ENCODE assay signal across 8 cellular contexts in genomic region chr4:145618912-145619638, GRCh38. TPM values are rescaled to one million over a fixed set of nuclear protein-coding genes. Genes with fewer than 3 reads are reported as not detected.
DNase-seq lines count a peak whose midpoint lies in the region; ATAC-seq, FAIRE-seq and TF ChIP-seq lines count a peak whose summit lies in the region.

Gene MMAA (plus strand): TSS chr4:145619385. CDS start chr4:145639140, 19,755 bp downstream.

- TF ChIP-seq EP300 in H1 (IDR thresholded peaks at IDR 0.05; ENCODE audit: borderline replicate concordance in 1 of 2, low read depth in 2 of 2, low read length in 2 of 2), result no peak

- peak within 1 kb of the TSS; percentile 80; the same call in 1 of the 2 replicates for H2BK5ac ChIP-seq in H1 (ENCODE audit: low read depth, low read length)

- H3K27me3 ChIP-seq in H1 (replicated peaks in 1 of 4; ENCODE audit: control insufficient read depth in 3 of 4, extremely low read depth in 1 of 4, insufficient read depth in 3 of 4, low read length in 3 of 4), result no peaks in the 10 kb centered on the region

- peak; percentile 55 to 59 (median 58) for TF ChIP-seq CTCF in H1 (IDR thresholded peaks at IDR 0.05; ENCODE audit: control extremely low read depth in 1 of 3, insufficient read depth in 1 of 3, low read depth in 1 of 3, low read length in 3 of 3)

- H3K18ac ChIP-seq in H1 (ENCODE audit: extremely low read depth, low read length), result peak within 1 kb of the TSS; percentile 98

- peak within 1 kb of the TSS; percentile 72 for H3K14ac ChIP-seq in H1 (ENCODE audit: insufficient read length)

- H4K91ac ChIP-seq in H1 (replicated peaks; ENCODE audit: insufficient read length, low read length), result peak within 1 kb of the TSS; percentile 97

- H3K23me2 ChIP-seq in H1 (ENCODE audit: low read depth, low read length), result peaks cover 4% of the 10 kb centered on the region

- H3K4ac ChIP-seq in H1 (replicated peaks; ENCODE audit: insufficient read length, low read depth, low read length), result peak within 1 kb of the TSS; percentile 5

- no peaks in the 10 kb centered on the region; a peak in 1 of 8 replicates for H3K36me3 ChIP-seq in H1 (ENCODE audit: control insufficient read depth in 2 of 4, insufficient read depth in 4 of 4, low read length in 3 of 4)

- H3K4me1 ChIP-seq in H1 (replicated peaks in 1 of 4; ENCODE audit: control insufficient read depth in 3 of 4, insufficient read depth in 4 of 4, low read length in 3 of 4), result peaks cover 0 to 5% (median 2%) of the 10 kb centered on the region in 4 experiments; a peak in 4 of 7 replicates

- peak within 1 kb of the TSS; percentile 71 to 96 (median 80) for H3K4me3 ChIP-seq in H1 (ENCODE audit: extremely low read depth in 1 of 4, insufficient read depth in 2 of 4, low read depth in 3 of 4, low read length in 4 of 4)

- H2AK5ac ChIP-seq in H1 (ENCODE audit: low read depth, low read length), result no peak within 1 kb of the TSS

- ATAC-seq in GM19463 (IDR thresholded peaks at IDR 0.05; ENCODE audit: unreplicated experiment), result peak; percentile 78

- H2BK120ac ChIP-seq in H1 (replicated peaks; ENCODE audit: low read depth, low read length), result peak within 1 kb of the TSS; percentile 6

- no peaks in the 10 kb centered on the region; a peak in 1 of 4 replicates for H3K79me2 ChIP-seq in H1 (ENCODE audit: control insufficient read depth in 1 of 2, insufficient read depth in 2 of 2, low read length in 2 of 2)

- no peak for FAIRE-seq in H1 (lab: Jason Lieb, UNC)

- H2BK12ac ChIP-seq in H1 (ENCODE audit: low read depth, low read length), result no peak within 1 kb of the TSS; the same call in 1 of the 2 replicates

- DNase-seq in COLO829 (ENCODE audit: low spot score) (peak; percentile 98), HPDE6-E6E7 (ENCODE audit: extremely low spot score) (peak; percentile 88), NOMO-1 (lab: John Stamatoyannopoulos, UW; ENCODE audit: unreplicated experiment in 2 of 2) (peak; percentile 83 to 93), H1 (ENCODE audit: low read depth in 1 of 2, low spot score in 2 of 2) (peak; percentile 59 to 95), mesenteric fat pad (ENCODE audit: low spot score) (peak; percentile 98)
- peak; percentile 89 to 93 (median 92) for DNase-seq in activated CD8-positive, alpha-beta memory T cell treated with anti-CD3 and anti-CD28 coated beads for 48 hours (ENCODE audit: low read depth in 2 of 3, low spot score in 2 of 3)
- peak; percentile 95 for DNase-seq in stimulated activated CD8-positive, alpha-beta memory T cell treated with anti-CD3 and anti-CD28 coated beads, Interleukin-15, amount 100 ng/mL, for 24 hours (ENCODE audit: low read depth)

- POLR2A ChIA-PET in H1 (lab: Charles Lee; ENCODE audit: partially characterized antibody), result interaction anchor here (1.0 to 1.2 kb wide), 2 partner anchors 9 to 489 kb away, joined by 3 read pairs; no protein-coding TSS in a partner anchor

- TF ChIP-seq POLR2A in H1 (IDR thresholded peaks at IDR 0.05; ENCODE audit: control extremely low read depth in 1 of 2, low read depth in 2 of 2, low read length in 2 of 2), result peak in 1 of 2 experiments; percentile 81; a peak in 2 of 3 replicates

- no peak within 1 kb of the TSS for H2BK20ac ChIP-seq in H1 (ENCODE audit: low read length)

- CTCF ChIA-PET in H1 (lab: Charles Lee; ENCODE audit: partially characterized antibody), result interaction anchor here (0.6 to 1.7 kb wide), 17 partner anchors 9 to 440 kb away, joined by 3 to 6 read pairs (median 3); partner anchors contain the start of gene ZNF827

- no peaks in the 10 kb centered on the region for H3K79me1 ChIP-seq in H1 (ENCODE audit: low read depth, low read length)

- peak within 1 kb of the TSS; percentile 91 for H4K5ac ChIP-seq in H1 (ENCODE audit: insufficient read length, low read depth, low read length)

- no peak within 1 kb of the TSS for H2BK15ac ChIP-seq in H1 (ENCODE audit: low read length)

- H4K20me1 ChIP-seq in H1 (replicated peaks in 1 of 2; ENCODE audit: control insufficient read depth in 1 of 2, insufficient read depth in 2 of 2, low read length in 2 of 2), result no peaks in the 10 kb centered on the region

- H3K4me2 ChIP-seq in H1 (ENCODE audit: insufficient read depth in 1 of 2, low read depth in 2 of 2, low read length in 2 of 2), result peak within 1 kb of the TSS; percentile 64 to 67

- H3K27ac ChIP-seq in H1 (ENCODE audit: low read depth, low read length), result peak within 1 kb of the TSS; percentile 74; the same call in 1 of the 2 replicates

- no peak within 1 kb of the TSS for H3K23ac ChIP-seq in H1 (ENCODE audit: insufficient read length)

- H3K56ac ChIP-seq in H1 (replicated peaks; ENCODE audit: insufficient read length, low read depth, low read length), result peak within 1 kb of the TSS; percentile 32

- peak within 1 kb of the TSS; percentile 74 to 94 (median 82) for H3K9ac ChIP-seq in H1 (replicated peaks in 1 of 4; ENCODE audit: extremely low read depth in 1 of 4, low read depth in 3 of 4, low read length in 3 of 4)

- TF ChIP-seq RAD21 in H1 (IDR thresholded peaks at IDR 0.05 in 1 of 2, conservative IDR thresholded peaks at IDR 0.05 in 1 of 2; ENCODE audit: low read depth in 2 of 2, low read length in 2 of 2), result peak; percentile 31 to 52; a peak in 3 of 4 replicates

- H3K9me3 ChIP-seq in H1 (ENCODE audit: insufficient read depth in 2 of 2, low read depth in 1 of 2, low read length in 1 of 2), result peaks cover 2 to 4% of the 10 kb centered on the region in 2 experiments; a peak in 2 of 4 replicates

- peak within 1 kb of the TSS; percentile 97 for H4K8ac ChIP-seq in H1 (ENCODE audit: extremely low read depth, insufficient read depth, low read length)

- 1% methylated on average over 60 of the region's 69 CpGs; no CpG with 5 or more reads in 1 of the 2 experiments for WGBS in H1 (ENCODE audit: extremely low coverage in 1 of 2, insufficient coverage in 1 of 2, insufficient read length in 1 of 2, insufficient replicate concordance in 2 of 2, low coverage in 1 of 2, low lambda C conversion rate in 2 of 2, missing lambda C conversion rate in 1 of 2), 2 experiments

- H2AFZ ChIP-seq in H1 (ENCODE audit: low read length), result peak within 1 kb of the TSS; percentile 72

TF ChIP-seq in H1, 55 proteins besides CTCF, POLR2A, EP300 and RAD21 (continues in another document):
- TF ChIP-seq TCF12 (IDR thresholded peaks at IDR 0.05; ENCODE audit: low read depth, low read length), result no peak
- peak; percentile 34; the same call in 1 of the 2 replicates for TF ChIP-seq CREB1 (IDR thresholded peaks at IDR 0.05)
- TF ChIP-seq KDM1A (IDR thresholded peaks at IDR 0.05; ENCODE audit: borderline replicate concordance, low read length), result no peak
- TF ChIP-seq SP4 (IDR thresholded peaks at IDR 0.05; ENCODE audit: low read length), result no peak

RNA-seq across cellular contexts. Expression of gene MMAA, which starts in this region (rescaled TPM):
- 3.6 and 4.9 TPM in 2 replicates for total RNA-seq in H1 (2021; fragmentation: NEBNext Ultra II Directional; extraction: Animal tissue kit (Norgen Biotek cat#: 25700))
- polyA plus RNA-seq in H1 (2011; rRNA removed), result 0.77 and 0.98 TPM in 2 replicates
- polyA plus RNA-seq in H1 (2011; cell fraction: cytosol; rRNA removed), result 1.5 TPM
- 0.58 TPM for polyA plus RNA-seq in H1 (2011; cell fraction: nucleus; rRNA removed)
- polyA plus RNA-seq in H1 (2012, experiment 1 of 2), result 2.3 to 3.1 TPM (median 2.4 TPM) in 4 replicates
- 0.25 TPM for polyA plus RNA-seq in H1 (2012, experiment 2 of 2)
- polyA plus RNA-seq in H1 (2013, experiment 1 of 2), result 3.4 TPM
- 3.5 TPM for polyA plus RNA-seq in H1 (2013, experiment 2 of 2)
- polyA minus RNA-seq in H1 (2011; rRNA and poly(A)+ RNA removed), result 1.6 and 2.3 TPM in 2 replicates
- polyA minus RNA-seq in H1 (2011; cell fraction: cytosol; rRNA and poly(A)+ RNA removed), result 2.1 TPM
- 2.1 TPM for polyA minus RNA-seq in H1 (2011; cell fraction: nucleus; rRNA and poly(A)+ RNA removed)
- 7.5 TPM for total RNA-seq in mesenteric fat pad

Comparison
In these comparisons a context has a peak if more than half of its experiments do, and no peak if none do; other contexts are left out.
1. Peak in every context shown above with its lines: DNase-seq, ATAC-seq, H3K4me3 ChIP-seq and H3K27ac ChIP-seq.